ENCODE assay signal across 8 cellular contexts in the genomic region with DNA sequence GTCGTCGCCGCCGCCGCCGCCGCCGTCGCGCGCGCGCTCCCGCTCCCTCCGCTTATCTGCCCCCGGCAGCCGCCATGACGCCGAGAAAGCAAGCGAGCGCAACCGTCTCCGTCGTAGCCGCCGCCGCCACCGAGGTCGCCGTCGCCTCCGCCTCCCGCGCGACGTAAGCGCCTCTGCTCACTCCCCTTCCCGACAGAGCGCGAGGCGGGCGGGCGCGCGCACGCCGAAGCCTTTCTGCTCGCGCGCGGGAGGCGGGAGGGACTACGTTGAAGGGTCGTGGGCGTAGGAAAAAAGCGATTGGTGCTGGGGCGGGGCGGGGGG. TPM values are rescaled to one million over a fixed set of nuclear protein-coding genes. Genes with fewer than 3 reads are reported as not detected.
A peak's percentile ranks its signal among the peaks of the same experiment; 100 is the strongest.
DNase-seq lines count a peak whose midpoint lies in the region; TF ChIP-seq lines count a peak whose summit lies in the region.

A gene (minus strand): TSS at position 206 of the 321 bp plus-strand sequence. CDS start 2,621 bp downstream, outside the sequence.

- H3K4me3 ChIP-seq in GM06990 (replicated peaks; ENCODE audit: low read depth, low read length) (peak within 1 kb of the TSS; percentile 99), HFF-Myc (replicated peaks; ENCODE audit: low read depth, low read length) (peak within 1 kb of the TSS; percentile 67), NB4 (ENCODE audit: low read depth, low read length) (peak within 1 kb of the TSS; percentile 97), suprapubic skin (peak within 1 kb of the TSS; percentile 77)

- H3K4me3 Mint-ChIP-seq in activated naive CD4-positive, alpha-beta T cell treated with anti-CD3 and anti-CD28 coated beads, Interleukin-2, amount 10 ng/mL, durations not matched to agents 7 days and 5 days = peak within 1 kb of the TSS; percentile 96

- no peaks in the 10 kb centered on the region for H3K9me3 Mint-ChIP-seq in activated naive CD4-positive, alpha-beta T cell treated with anti-CD3 and anti-CD28 coated beads, Interleukin-2, amount 10 ng/mL, durations not matched to agents 7 days and 5 days

- TF ChIP-seq EP300 in suprapubic skin (IDR thresholded peaks at IDR 0.05) = no peak

- CTCF ChIA-PET in activated naive CD4-positive, alpha-beta T cell treated with anti-CD3 and anti-CD28 coated beads, Interleukin-2, amount 10 ng/mL, durations not matched to agents 7 days and 5 days (lab: Charles Lee) = no interaction called here

- TF ChIP-seq CTCF in GM06990 (IDR thresholded peaks at IDR 0.05; ENCODE audit: insufficient read depth, low read length, poor library complexity, severe bottlenecking) = no peak
- TF ChIP-seq CTCF in HFF-Myc (IDR thresholded peaks at IDR 0.05; ENCODE audit: low read depth, low read length, missing control alignments) = no peak
- TF ChIP-seq CTCF in NB4 (IDR thresholded peaks at IDR 0.05; ENCODE audit: low read depth, low read length) = no peak
- TF ChIP-seq CTCF in suprapubic skin (IDR thresholded peaks at IDR 0.05) = no peak

- H3K36me3 ChIP-seq in GM06990 (ENCODE audit: control insufficient read depth, insufficient read depth, low read length) (peaks cover 2% of the 10 kb centered on the region), suprapubic skin (peaks cover 11% of the 10 kb centered on the region)

- H3K27ac Mint-ChIP-seq in activated naive CD4-positive, alpha-beta T cell treated with anti-CD3 and anti-CD28 coated beads, Interleukin-2, amount 10 ng/mL, durations not matched to agents 7 days and 5 days = peak within 1 kb of the TSS; percentile 100

- H3K4me1 Mint-ChIP-seq in activated naive CD4-positive, alpha-beta T cell treated with anti-CD3 and anti-CD28 coated beads, Interleukin-2, amount 10 ng/mL, durations not matched to agents 7 days and 5 days = peaks cover 61% of the 10 kb centered on the region

- H3K27me3 ChIP-seq in GM06990 (replicated peaks; ENCODE audit: control insufficient read depth, insufficient read depth, low read length) (no peaks in the 10 kb centered on the region), suprapubic skin (no peaks in the 10 kb centered on the region)

- in situ Hi-C loops in SK-MEL-5 (cut with HindIII; ENCODE audit: low pct_unique_long_range_greater_than_20kb, low sequenced_read_pairs) = no loop called here

- 5% methylated on average over 12 of the region's 58 CpGs for WGBS in suprapubic skin

- H3K27me3 Mint-ChIP-seq in activated naive CD4-positive, alpha-beta T cell treated with anti-CD3 and anti-CD28 coated beads, Interleukin-2, amount 10 ng/mL, durations not matched to agents 7 days and 5 days = peaks cover 8% of the 10 kb centered on the region

- peak; percentile 100 for DNase-seq in GM06990 (ENCODE audit: extremely low read depth, insufficient read length)
- peak; percentile 65 for DNase-seq in HFF-Myc (ENCODE audit: extremely low read depth, low read depth)
- DNase-seq in NB4 (ENCODE audit: low read depth) = peak; percentile 97
- DNase-seq in SK-MEL-5 (ENCODE audit: low read depth, low spot score) = peak; percentile 95
- DNase-seq in activated naive CD4-positive, alpha-beta T cell treated with anti-CD3 and anti-CD28 coated beads, Interleukin-2, amount 10 ng/mL, durations not matched to agents 7 days and 5 days = peak; percentile 95
- peak; percentile 94 for DNase-seq in germinal center (ENCODE audit: low spot score)
- DNase-seq in occipital lobe (lab: John Stamatoyannopoulos, UW) = peak; percentile 89
- DNase-seq in suprapubic skin (ENCODE audit: low spot score in 2 of 2) = peak; percentile 94 to 96

- H3K27ac ChIP-seq in suprapubic skin = peak within 1 kb of the TSS; percentile 98

- no peaks in the 10 kb centered on the region for H3K9me3 ChIP-seq in suprapubic skin

- peaks cover 47% of the 10 kb centered on the region for H3K4me1 ChIP-seq in suprapubic skin

- TF ChIP-seq POLR2A in NB4 (IDR thresholded peaks at IDR 0.05; ENCODE audit: extremely low read depth, insufficient read length) (peak; percentile 82), suprapubic skin (IDR thresholded peaks at IDR 0.05) (peak in 1 of 2 donors; percentile 89)

- H3K36me3 Mint-ChIP-seq in activated naive CD4-positive, alpha-beta T cell treated with anti-CD3 and anti-CD28 coated beads, Interleukin-2, amount 10 ng/mL, durations not matched to agents 7 days and 5 days = peaks cover 48% of the 10 kb centered on the region

RNA-seq across cellular contexts. Expression of the gene that starts here (rescaled TPM):
- total RNA-seq in SK-MEL-5 (2014; rRNA removed; shearing (Covaris generic)) = 107 and 111 TPM in 2 replicates
- 37.3 and 49.6 TPM in 2 replicates for polyA plus RNA-seq in SK-MEL-5 (2015; cell fraction: cytosol; rRNA removed)
- polyA plus RNA-seq in SK-MEL-5 (2015; cell fraction: nucleus; rRNA removed) = 223 and 239 TPM in 2 replicates
- total RNA-seq in occipital lobe = 92.5 TPM
- 10 to 100 TPM; 39.8 to 70.6 (median 54.1) TPM for total RNA-seq in suprapubic skin

Comparison
In these comparisons a context has a peak if more than half of its experiments do, and no peak if none do; other contexts are left out.
1. Peak in every context shown above with its lines: DNase-seq, H3K4me3 ChIP-seq and H3K27ac ChIP-seq.